ENCODE assay signal across 16 cellular contexts in the genomic region with DNA sequence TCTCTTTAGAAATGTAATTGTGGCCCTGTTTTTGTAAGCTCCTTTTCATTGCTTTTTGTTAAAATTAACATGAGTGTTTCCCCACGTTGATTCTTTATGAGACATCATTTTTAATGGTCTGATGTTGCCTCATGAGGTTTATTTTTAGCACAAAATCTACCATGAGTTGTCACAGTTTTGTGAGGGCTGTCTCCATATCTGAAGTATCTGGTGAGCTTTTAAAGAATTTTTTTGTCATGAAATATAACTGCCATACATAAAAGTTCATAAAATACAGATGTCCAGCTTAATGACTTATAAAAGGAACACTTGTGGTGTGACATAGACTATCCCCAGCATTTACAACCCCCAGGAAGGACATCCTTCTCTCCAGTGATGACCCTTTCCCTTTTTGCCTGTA. TPM values are rescaled to one million over a fixed set of nuclear protein-coding genes. Genes with fewer than 3 reads are reported as not detected.
DNase-seq lines count a peak whose midpoint lies in the region; ATAC-seq and TF ChIP-seq lines count a peak whose summit lies in the region.
"Had no signal": no experiment of that assay in that cellular context is flagged by ENCODE, and none has a peak within 500 bp of the region (broad histone marks: within the 10 kb centered on the region; RNA-seq: fewer than 3 reads in every experiment).

No MANE protein-coding gene starts in this region.

- no peak overlapping the region for H3K23ac ChIP-seq in H9 (ENCODE audit: insufficient read length, low read depth, low read length)

- H2AK5ac ChIP-seq in H9 (ENCODE audit: insufficient read length, low read length): no peak overlapping the region

- TF ChIP-seq CTCF in H9 (conservative IDR thresholded peaks at IDR 0.05) (no peak), foreskin fibroblast (IDR thresholded peaks at IDR 0.05; ENCODE audit: low read depth, low read length) (no peak), smooth muscle cell (IDR thresholded peaks at IDR 0.05; ENCODE audit: borderline replicate concordance, insufficient read depth, poor library complexity, severe bottlenecking) (no peak)

- H3K18ac ChIP-seq in H9 (ENCODE audit: insufficient read length, low read depth, low read length): no peak overlapping the region

- H2AFZ ChIP-seq in H9 (ENCODE audit: low read length) (no peak overlapping the region), smooth muscle cell (ENCODE audit: low read depth) (no peak overlapping the region)

- no peaks in the 10 kb centered on the region for H3K9me3 ChIP-seq in H9 (ENCODE audit: control insufficient read depth, low read depth, low read length)
- no peaks in the 10 kb centered on the region for H3K9me3 ChIP-seq in adipocyte (ENCODE audit: control insufficient read depth, low read length)
- H3K9me3 ChIP-seq in smooth muscle cell (replicated peaks; ENCODE audit: low read depth): no peaks in the 10 kb centered on the region

- H3K27ac ChIP-seq in H9 (ENCODE audit: insufficient read length, low read depth, low read length) (no peak overlapping the region), smooth muscle cell (ENCODE audit: low read depth) (peak overlapping the region; percentile 62)

- H3K27me3 ChIP-seq in H9 (ENCODE audit: insufficient read depth, low read length) (no peaks in the 10 kb centered on the region), adipocyte (replicated peaks; ENCODE audit: control insufficient read depth, insufficient read depth, low read length) (no peaks in the 10 kb centered on the region), smooth muscle cell (ENCODE audit: low read depth) (no peaks in the 10 kb centered on the region)

- no peak overlapping the region for H3K4ac ChIP-seq in H9 (ENCODE audit: low read depth, low read length)

- no peak overlapping the region for H2BK5ac ChIP-seq in H9 (ENCODE audit: insufficient read length, low read length)

- H2BK15ac ChIP-seq in H9 (ENCODE audit: low read depth, low read length): no peak overlapping the region

- no peaks in the 10 kb centered on the region for H3K79me1 ChIP-seq in H9 (ENCODE audit: insufficient read depth, low read depth, low read length, poor library complexity, severe bottlenecking)

- no peak overlapping the region for H3K14ac ChIP-seq in H9 (ENCODE audit: insufficient read depth, low read length)

- H3K36me3 Mint-ChIP-seq in H9 (ENCODE audit: insufficient read depth in 1 of 3, low read depth in 3 of 3): peaks cover 3 to 9% (median 5%) of the 10 kb centered on the region in 3 experiments
- H3K36me3 Mint-ChIP-seq in activated CD4-positive, alpha-beta T cell treated with anti-CD3 and anti-CD28 coated beads, Interleukin-2, amount 10 ng/mL, durations not matched to agents 7 days and 5 days (ENCODE audit: low read depth): peaks cover 3% of the 10 kb centered on the region
- peaks cover 7% of the 10 kb centered on the region for H3K36me3 Mint-ChIP-seq in stimulated activated memory B cell treated with anti-CD40 and anti-IgM and Interleukin-4, amounts not matched to agents 10 μg/mL and 1 μg/mL and 100 μg/mL, for 72 hours

- H2BK20ac ChIP-seq in H9 (ENCODE audit: low read depth, low read length, poor library complexity, severe bottlenecking): no peak overlapping the region

- H3K4me2 ChIP-seq in H9 (ENCODE audit: insufficient read depth, insufficient read length, low read length): peak overlapping the region; percentile 18
- H3K4me2 ChIP-seq in smooth muscle cell: peak overlapping the region; percentile 23

- no peak overlapping the region for H3K56ac ChIP-seq in H9 (ENCODE audit: insufficient read length, low read depth, low read length)

- POLR2A ChIA-PET in activated CD4-positive, alpha-beta T cell treated with anti-CD3 and anti-CD28 coated beads, Interleukin-2, amount 10 ng/mL, durations not matched to agents 7 days and 5 days (lab: Charles Lee): no interaction called here

- H3K9ac ChIP-seq in H9 (ENCODE audit: extremely low read depth, insufficient read length, low read length) (no peak overlapping the region), adipocyte (ENCODE audit: low read length) (peak overlapping the region; percentile 35), smooth muscle cell (ENCODE audit: low read depth) (no peak overlapping the region)

- peaks cover 2 to 8% of the 10 kb centered on the region in 2 experiments; a peak in 1 of 5 replicates for H3K9me3 Mint-ChIP-seq in H9
- no peaks in the 10 kb centered on the region for H3K9me3 Mint-ChIP-seq in activated CD4-positive, alpha-beta T cell treated with anti-CD3 and anti-CD28 coated beads, Interleukin-2, amount 10 ng/mL, durations not matched to agents 7 days and 5 days
- peaks cover 9% of the 10 kb centered on the region for H3K9me3 Mint-ChIP-seq in stimulated activated memory B cell treated with anti-CD40 and anti-IgM and Interleukin-4, amounts not matched to agents 10 μg/mL and 1 μg/mL and 100 μg/mL, for 72 hours
- H3K9me3 Mint-ChIP-seq: activated naive CD8-positive, alpha-beta T cell treated with anti-CD3 and anti-CD28 coated beads, Interleukin-2, amount 10 ng/mL, durations not matched to agents 7 days and 5 days had no signal

- no peak overlapping the region for H3T11ph ChIP-seq in H9 (ENCODE audit: low read length)

- H3K27me3 Mint-ChIP-seq in H9 (ENCODE audit: low read depth): 0 out of 2 replicates have a peak, but pooled peaks cover 1% of the 10 kb centered on the region
- H3K27me3 Mint-ChIP-seq in activated CD4-positive, alpha-beta T cell treated with anti-CD3 and anti-CD28 coated beads, Interleukin-2, amount 10 ng/mL, durations not matched to agents 7 days and 5 days: no peaks in the 10 kb centered on the region
- H3K27me3 Mint-ChIP-seq in stimulated activated memory B cell treated with anti-CD40 and anti-IgM and Interleukin-4, amounts not matched to agents 10 μg/mL and 1 μg/mL and 100 μg/mL, for 72 hours: peaks cover 8% of the 10 kb centered on the region
- H3K27me3 Mint-ChIP-seq: activated naive CD8-positive, alpha-beta T cell treated with anti-CD3 and anti-CD28 coated beads, Interleukin-2, amount 10 ng/mL, durations not matched to agents 7 days and 5 days; dendritic cell treated with granulocyte-macrophage colony-stimulating factor and Interleukin-4, amounts not matched to agents 40 ng/mL and 50 ng/mL, for 4 days had no signal

- H3K4me3 Mint-ChIP-seq in H9: no peak overlapping the region
- no peak overlapping the region for H3K4me3 Mint-ChIP-seq in activated CD4-positive, alpha-beta T cell treated with anti-CD3 and anti-CD28 coated beads, Interleukin-2, amount 10 ng/mL, durations not matched to agents 7 days and 5 days
- no peak overlapping the region for H3K4me3 Mint-ChIP-seq in stimulated activated memory B cell treated with anti-CD40 and anti-IgM and Interleukin-4, amounts not matched to agents 10 μg/mL and 1 μg/mL and 100 μg/mL, for 72 hours
- H3K4me3 Mint-ChIP-seq: activated naive CD8-positive, alpha-beta T cell treated with anti-CD3 and anti-CD28 coated beads, Interleukin-2, amount 10 ng/mL, durations not matched to agents 7 days and 5 days; dendritic cell treated with granulocyte-macrophage colony-stimulating factor and Interleukin-4, amounts not matched to agents 40 ng/mL and 50 ng/mL, for 4 days; naive thymus-derived CD4-positive, alpha-beta T cell had no signal

- H4K20me1 ChIP-seq in H9 (ENCODE audit: control insufficient read depth, insufficient read depth, insufficient read length): no peaks in the 10 kb centered on the region
- H4K20me1 ChIP-seq in smooth muscle cell (ENCODE audit: low read depth): peaks cover 13% of the 10 kb centered on the region

- ATAC-seq in HG02759 (IDR thresholded peaks at IDR 0.05; ENCODE audit: unreplicated experiment): no peak
- no peak for ATAC-seq in stimulated activated memory B cell treated with anti-CD40 and anti-IgM and Interleukin-4, amounts not matched to agents 10 μg/mL and 1 μg/mL and 100 μg/mL, for 72 hours
- ATAC-seq: naive thymus-derived CD4-positive, alpha-beta T cell had no signal

- no peak overlapping the region for H4K91ac ChIP-seq in H9 (ENCODE audit: insufficient read length, low read depth, low read length)

- H2BK12ac ChIP-seq in H9 (ENCODE audit: insufficient read length, low read depth, low read length): no peak overlapping the region

- H3F3A ChIP-seq in smooth muscle cell (ENCODE audit: low read depth): peaks cover 4% of the 10 kb centered on the region

- WGBS in H9 (ENCODE audit: extremely low coverage, insufficient read length, low lambda C conversion rate): no CpG with 5 or more reads among the region's 1 CpG
- 15% methylated on average over 1 of the region's 1 CpG for WGBS in smooth muscle cell (ENCODE audit: low lambda C conversion rate)

- H3K4me1 ChIP-seq in H9 (ENCODE audit: insufficient read depth, low read length) (peaks cover 5% of the 10 kb centered on the region; the same call in 1 of the 2 replicates), adipocyte (ENCODE audit: control insufficient read depth, insufficient read depth, low read length) (peaks cover 14% of the 10 kb centered on the region), smooth muscle cell (ENCODE audit: low read depth) (peaks cover 18% of the 10 kb centered on the region)

- CTCF ChIA-PET in activated CD4-positive, alpha-beta T cell treated with anti-CD3 and anti-CD28 coated beads, Interleukin-2, amount 10 ng/mL, durations not matched to agents 7 days and 5 days (lab: Charles Lee): interaction anchor here (0.6 to 1.3 kb wide), 2 partner anchors 11 to 48 kb away, joined by 3 read pairs; no protein-coding TSS in a partner anchor

- H4K8ac ChIP-seq in H9 (replicated peaks; ENCODE audit: insufficient read length, low read depth, low read length): no peak overlapping the region

- peaks cover 25 to 31% of the 10 kb centered on the region in 2 experiments for H3K4me1 Mint-ChIP-seq in H9
- H3K4me1 Mint-ChIP-seq in activated CD4-positive, alpha-beta T cell treated with anti-CD3 and anti-CD28 coated beads, Interleukin-2, amount 10 ng/mL, durations not matched to agents 7 days and 5 days: no peaks in the 10 kb centered on the region
- H3K4me1 Mint-ChIP-seq in stimulated activated memory B cell treated with anti-CD40 and anti-IgM and Interleukin-4, amounts not matched to agents 10 μg/mL and 1 μg/mL and 100 μg/mL, for 72 hours: no peaks in the 10 kb centered on the region
- H3K4me1 Mint-ChIP-seq: activated naive CD8-positive, alpha-beta T cell treated with anti-CD3 and anti-CD28 coated beads, Interleukin-2, amount 10 ng/mL, durations not matched to agents 7 days and 5 days had no signal

- no peak overlapping the region for H4K5ac ChIP-seq in H9 (ENCODE audit: insufficient read length, low read depth, low read length)

- DNase-seq in H9 (no peak), adipocyte (ENCODE audit: low read depth) (peak; percentile 57), foreskin fibroblast (peak; percentile 52 to 67), smooth muscle cell (lab: John Stamatoyannopoulos, UW; ENCODE audit: unreplicated experiment) (no peak)
- DNase-seq in activated CD4-positive, alpha-beta T cell treated with anti-CD3 and anti-CD28 coated beads, Interleukin-2, amount 10 ng/mL, durations not matched to agents 7 days and 5 days: no peak
- DNase-seq: activated CD4-positive, CD25-positive, alpha-beta regulatory T cell; activated CD8-positive, alpha-beta memory T cell treated with anti-CD3 and anti-CD28 coated beads, Interleukin-2, amount 50 U/mL, for 4 hours; activated naive CD8-positive, alpha-beta T cell treated with anti-CD3 and anti-CD28 coated beads, Interleukin-2, amount 10 ng/mL, durations not matched to agents 7 days and 5 days; Calu3; naive thymus-derived CD4-positive, alpha-beta T cell; NK-92 treated with Interleukin-12 subunit alpha and Interleukin-12 subunit beta, amount 100 ng/mL, for 24 hours; substantia nigra had no signal

- H3K4me3 ChIP-seq in adipocyte (ENCODE audit: low read length) (no peak overlapping the region), foreskin fibroblast (ENCODE audit: low read depth in 1 of 2, low read length in 2 of 2) (no peak overlapping the region), smooth muscle cell (no peak overlapping the region)
- H3K4me3 ChIP-seq: skin epidermis had no signal

- H3K23me2 ChIP-seq in H9 (ENCODE audit: insufficient read length, low read depth, low read length, poor library complexity, severe bottlenecking): no peaks in the 10 kb centered on the region

- H3K36me3 ChIP-seq in adipocyte (ENCODE audit: control insufficient read depth, insufficient read depth, low read length, severe bottlenecking): peaks cover 4% of the 10 kb centered on the region
- H3K36me3 ChIP-seq in smooth muscle cell (ENCODE audit: low read depth): no peaks in the 10 kb centered on the region

- peak overlapping the region in 1 of 3 experiments; percentile 37; a peak in 2 of 7 replicates for H3K27ac Mint-ChIP-seq in H9
- H3K27ac Mint-ChIP-seq in activated CD4-positive, alpha-beta T cell treated with anti-CD3 and anti-CD28 coated beads, Interleukin-2, amount 10 ng/mL, durations not matched to agents 7 days and 5 days: no peak overlapping the region
- H3K27ac Mint-ChIP-seq in stimulated activated memory B cell treated with anti-CD40 and anti-IgM and Interleukin-4, amounts not matched to agents 10 μg/mL and 1 μg/mL and 100 μg/mL, for 72 hours: no peak overlapping the region
- H3K27ac Mint-ChIP-seq: activated naive CD8-positive, alpha-beta T cell treated with anti-CD3 and anti-CD28 coated beads, Interleukin-2, amount 10 ng/mL, durations not matched to agents 7 days and 5 days; dendritic cell treated with granulocyte-macrophage colony-stimulating factor and Interleukin-4, amounts not matched to agents 40 ng/mL and 50 ng/mL, for 4 days; naive thymus-derived CD4-positive, alpha-beta T cell had no signal

- no peaks in the 10 kb centered on the region for H3K79me2 ChIP-seq in H9 (ENCODE audit: insufficient read depth, low read length)
- no peaks in the 10 kb centered on the region for H3K79me2 ChIP-seq in smooth muscle cell (ENCODE audit: low read depth)

- no peak overlapping the region for H2BK120ac ChIP-seq in H9 (ENCODE audit: low read depth, low read length, poor library complexity, severe bottlenecking)

RNA-seq across cellular contexts. Expression of a gene that starts 34.3 kb away (rescaled TPM):
- total RNA-seq in H9 (2021): 0.09 and 0.26 TPM in 2 replicates
- 1.2 and 1.9 TPM in 2 replicates for total RNA-seq in smooth muscle cell
- 0.82 and 1.9 TPM in 2 replicates for polyA plus RNA-seq in smooth muscle cell
- total RNA-seq in activated CD4-positive, alpha-beta T cell treated with anti-CD3 and anti-CD28 coated beads, Interleukin-2, amount 10 ng/mL, durations not matched to agents 7 days and 5 days: not detected
- total RNA-seq: naive thymus-derived CD4-positive, alpha-beta T cell had no signal

RNA-seq across cellular contexts. Expression of a gene that starts 49.7 kb away (rescaled TPM):
- total RNA-seq in H9 (2021): 21.5 and 25.1 TPM in 2 replicates
- total RNA-seq in smooth muscle cell: 3.0 and 3.1 TPM in 2 replicates
- polyA plus RNA-seq in smooth muscle cell: 4.1 and 6.3 TPM in 2 replicates
- 1 to 10 TPM; 4.0 to 5.6 TPM for total RNA-seq in activated CD4-positive, alpha-beta T cell treated with anti-CD3 and anti-CD28 coated beads, Interleukin-2, amount 10 ng/mL, durations not matched to agents 7 days and 5 days

Comparison
In these comparisons a context has a peak if more than half of its experiments do, and no peak if none do; other contexts are left out.
1. DNase-seq: peak in adipocyte (single experiment) and foreskin fibroblast (2 of 2); none in H9 (single experiment), smooth muscle cell (single experiment) and activated CD4-positive, alpha-beta T cell treated with anti-CD3 and anti-CD28 coated beads, Interleukin-2, amount 10 ng/mL, durations not matched to agents 7 days and 5 days (single experiment).